Comparison of ENCODE assay signal across 26 cellular contexts in the genomic region with DNA sequence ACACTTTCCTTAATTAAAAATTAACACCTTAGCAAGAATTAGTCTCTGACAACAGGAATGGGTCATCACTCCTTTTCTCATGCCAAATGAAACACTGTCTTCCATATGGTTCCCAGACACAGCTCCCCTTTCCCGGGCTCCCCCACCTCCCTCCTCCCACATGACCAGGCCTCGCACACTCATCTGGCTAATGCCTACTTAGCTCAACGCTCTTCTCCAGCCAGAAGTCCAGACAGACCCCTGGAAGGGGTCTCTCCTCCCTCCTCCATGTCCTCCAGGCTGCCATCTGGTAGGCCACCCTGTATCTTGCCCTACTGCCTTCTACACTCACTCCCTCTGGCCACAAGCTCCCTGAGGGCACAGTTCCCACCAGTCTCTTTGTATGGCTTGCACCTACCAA.
"Had no signal": no experiment of that assay in that cellular context is flagged by ENCODE, and none has a peak within 500 bp of the region (broad histone marks: within the 10 kb centered on the region; RNA-seq: fewer than 3 reads in every experiment).

No MANE protein-coding gene starts in this region.

- H3K36me3 Mint-ChIP-seq: activated naive CD8-positive, alpha-beta T cell; brain had no signal

- H3K27ac ChIP-seq: cardiac muscle cell, SJCRH30 had no signal

- H3K27me3 ChIP-seq: cardiac muscle cell had no signal

- ATAC-seq: activated T-helper 17 cell treated with anti-CD3 and anti-CD28 coated beads, Interleukin-2, amount 50 U/mL, for 72 hours; T-helper 17 cell had no signal

- H3K4me3 Mint-ChIP-seq: activated B cell treated with CpG ODN at 0.5 μM for 24 hours; activated CD4-positive, alpha-beta T cell treated with anti-CD3 and anti-CD28 coated beads, Interleukin-2, amount 10 ng/mL, durations not matched to agents 24 days and 14 days; activated naive CD4-positive, alpha-beta T cell treated with anti-CD3 and anti-CD28 coated beads for 36 hours; activated naive CD8-positive, alpha-beta T cell; activated T-helper 17 cell treated with anti-CD3 and anti-CD28 coated beads, Interleukin-2, amount 50 U/mL, for 72 hours; brain; T-helper 17 cell had no signal

- H3K9me3 ChIP-seq: MG63, SJCRH30 had no signal

- DNase-seq: activated B cell treated with CpG ODN at 0.5 μM for 24 hours; activated CD4-positive, alpha-beta T cell treated with anti-CD3 and anti-CD28 coated beads for 1 hour; activated CD4-positive, alpha-beta T cell treated with anti-CD3 and anti-CD28 coated beads, Interleukin-2, amount 10 ng/mL, durations not matched to agents 24 days and 14 days; activated CD4-positive, alpha-beta T cell treated with anti-CD3 and anti-CD28 coated beads, Interleukin-2, amount 50 U/mL, for 48 hours; activated gamma-delta T cell; activated naive CD4-positive, alpha-beta T cell treated with anti-CD3 and anti-CD28 coated beads for 36 hours; activated T-cell treated with anti-CD3 and anti-CD28 coated beads for 4 hours; activated T-cell treated with anti-CD3 and anti-CD28 coated beads, Interleukin-2, amount 50 U/mL, for 48 hours; amygdala; MG63; MV-4-11; NCI-H1092 treated with DMSO at 0.1 percent for 48 hours; NCI-H1436; NCI-H1694 treated with DMSO at 0.1 percent for 48 hours; NCI-H2029 treated with DMSO at 0.1 percent for 48 hours; NCI-H510A treated with DMSO at 0.1 percent for 48 hours; NCI-H748 treated with DMSO at 0.1 percent for 48 hours; Right ventricle myocardium superior; RPMI8226; SJCRH30; T-helper 17 cell; T-helper 9 cell had no signal

- H3K27ac Mint-ChIP-seq: activated B cell treated with CpG ODN at 0.5 μM for 24 hours; activated CD4-positive, alpha-beta T cell treated with anti-CD3 and anti-CD28 coated beads, Interleukin-2, amount 10 ng/mL, durations not matched to agents 24 days and 14 days; activated naive CD4-positive, alpha-beta T cell treated with anti-CD3 and anti-CD28 coated beads for 36 hours; activated naive CD8-positive, alpha-beta T cell; activated T-helper 17 cell treated with anti-CD3 and anti-CD28 coated beads, Interleukin-2, amount 50 U/mL, for 72 hours; T-helper 17 cell had no signal

- H3K4me3 ChIP-seq: cardiac muscle cell, MG63, SJCRH30 had no signal

- H3K9me3 Mint-ChIP-seq: activated B cell treated with CpG ODN at 0.5 μM for 24 hours; activated CD4-positive, alpha-beta T cell treated with anti-CD3 and anti-CD28 coated beads, Interleukin-2, amount 10 ng/mL, durations not matched to agents 24 days and 14 days; activated naive CD4-positive, alpha-beta T cell treated with anti-CD3 and anti-CD28 coated beads for 36 hours; activated T-helper 17 cell treated with anti-CD3 and anti-CD28 coated beads, Interleukin-2, amount 50 U/mL, for 72 hours; brain had no signal

- H3K27me3 Mint-ChIP-seq: activated B cell treated with CpG ODN at 0.5 μM for 24 hours; activated CD4-positive, alpha-beta T cell treated with anti-CD3 and anti-CD28 coated beads, Interleukin-2, amount 10 ng/mL, durations not matched to agents 24 days and 14 days; activated naive CD8-positive, alpha-beta T cell; activated T-helper 17 cell treated with anti-CD3 and anti-CD28 coated beads, Interleukin-2, amount 50 U/mL, for 72 hours; T-helper 17 cell had no signal

- H3K36me3 ChIP-seq: cardiac muscle cell, MG63, SJCRH30 had no signal

- H3K4me1 Mint-ChIP-seq: activated CD4-positive, alpha-beta T cell treated with anti-CD3 and anti-CD28 coated beads, Interleukin-2, amount 10 ng/mL, durations not matched to agents 24 days and 14 days; activated T-helper 17 cell treated with anti-CD3 and anti-CD28 coated beads, Interleukin-2, amount 50 U/mL, for 72 hours had no signal
